Comparison of ENCODE assay signal across 1 cellular context in genomic region chr19:46409146-46409545, GRCh38.
TF ChIP-seq lines count a peak whose summit lies in the region.

No MANE protein-coding gene starts in this region.

TF ChIP-seq in HepG2, 621 proteins besides CTCF, POLR2A, EP300 and RAD21:
- TF ChIP-seq NFIC (IDR thresholded peaks at IDR 0.05; ENCODE audit: low read length) (no peak), NFRKB (IDR thresholded peaks at IDR 0.05) (no peak), ZNF143 (CRISPR knock-in tag; IDR thresholded peaks at IDR 0.05) (no peak), PITX1 (CRISPR knock-in tag; IDR thresholded peaks at IDR 0.05) (no peak), ZNF710 (CRISPR knock-in tag; IDR thresholded peaks at IDR 0.05; ENCODE audit: borderline replicate concordance) (0 out of 2 replicates have a peak, but pooled peaks have one; percentile 43), HNRNPK (IDR thresholded peaks at IDR 0.05; ENCODE audit: low read depth, low read length, poor library complexity, severe bottlenecking) (peak; percentile 96), RXRA (CRISPR knock-in tag; IDR thresholded peaks at IDR 0.05) (no peak), POLR2G (IDR thresholded peaks at IDR 0.05; ENCODE audit: low read depth, low read length) (no peak), NFE2L2 (IDR thresholded peaks at IDR 0.05; ENCODE audit: low read length) (no peak), PCBP1 (IDR thresholded peaks at IDR 0.05; ENCODE audit: borderline replicate concordance, low read depth, low read length) (peak; percentile 78; the same call in 1 of the 2 replicates), THRA (CRISPR knock-in tag; IDR thresholded peaks at IDR 0.05; ENCODE audit: borderline replicate concordance) (no peak)
TF ChIP-seq in HepG2: peak in this region for 3.
